32 cellular contexts compared by ENCODE assay signal in genomic region chr10:2341298-2341697, GRCh38.
"Had no signal": no experiment of that assay in that cellular context is flagged by ENCODE, and none has a peak within 500 bp of the region (broad histone marks: within the 10 kb centered on the region; RNA-seq: fewer than 3 reads in every experiment).

No MANE protein-coding gene starts in this region.

- FAIRE-seq: bronchial epithelial cell, endometrium, kidney had no signal

- H3K9ac ChIP-seq: parathyroid adenoma had no signal

- H3K4me3 Mint-ChIP-seq: activated CD4-positive, alpha-beta memory T cell treated with anti-CD3 and anti-CD28 coated beads, Interleukin-2, amount 10 ng/mL, durations not matched to agents 7 days and 5 days; activated CD4-positive, alpha-beta T cell treated with anti-CD3 and anti-CD28 coated beads, Interleukin-2, amount 10 ng/mL, durations not matched to agents 7 days and 5 days; activated naive CD4-positive, alpha-beta T cell treated with anti-CD3 and anti-CD28 coated beads, Interleukin-2, amount 10 ng/mL, durations not matched to agents 7 days and 5 days; activated naive CD8-positive, alpha-beta T cell treated with anti-CD3 and anti-CD28 coated beads, Interleukin-2, amount 10 ng/mL, durations not matched to agents 7 days and 5 days; activated T-cell treated with anti-CD3 and anti-CD28 coated beads, Interleukin-2, amount 50 U/mL, for 24 hours; central memory CD8-positive, alpha-beta T cell; dendritic cell treated with granulocyte-macrophage colony-stimulating factor and Interleukin-4, amounts not matched to agents 40 ng/mL and 50 ng/mL, for 4 days; memory B cell; naive thymus-derived CD4-positive, alpha-beta T cell; T-helper 17 cell had no signal

- H3K36me3 Mint-ChIP-seq: activated naive CD4-positive, alpha-beta T cell treated with anti-CD3 and anti-CD28 coated beads, Interleukin-2, amount 10 ng/mL, durations not matched to agents 7 days and 5 days; activated naive CD8-positive, alpha-beta T cell treated with anti-CD3 and anti-CD28 coated beads, Interleukin-2, amount 10 ng/mL, durations not matched to agents 7 days and 5 days; memory B cell; naive thymus-derived CD4-positive, alpha-beta T cell had no signal

- H3K79me2 ChIP-seq: parathyroid adenoma had no signal

- H3K4me1 Mint-ChIP-seq: activated CD4-positive, alpha-beta memory T cell treated with anti-CD3 and anti-CD28 coated beads, Interleukin-2, amount 10 ng/mL, durations not matched to agents 7 days and 5 days; activated CD4-positive, alpha-beta T cell treated with anti-CD3 and anti-CD28 coated beads, Interleukin-2, amount 10 ng/mL, durations not matched to agents 7 days and 5 days; activated naive CD4-positive, alpha-beta T cell treated with anti-CD3 and anti-CD28 coated beads, Interleukin-2, amount 10 ng/mL, durations not matched to agents 7 days and 5 days; activated naive CD8-positive, alpha-beta T cell treated with anti-CD3 and anti-CD28 coated beads, Interleukin-2, amount 10 ng/mL, durations not matched to agents 7 days and 5 days; central memory CD8-positive, alpha-beta T cell; memory B cell; naive thymus-derived CD4-positive, alpha-beta T cell; T-helper 17 cell had no signal

- H3K9me3 Mint-ChIP-seq: activated CD4-positive, alpha-beta memory T cell treated with anti-CD3 and anti-CD28 coated beads, Interleukin-2, amount 10 ng/mL, durations not matched to agents 7 days and 5 days; activated CD4-positive, alpha-beta T cell treated with anti-CD3 and anti-CD28 coated beads, Interleukin-2, amount 10 ng/mL, durations not matched to agents 7 days and 5 days; activated naive CD4-positive, alpha-beta T cell treated with anti-CD3 and anti-CD28 coated beads, Interleukin-2, amount 10 ng/mL, durations not matched to agents 7 days and 5 days; activated naive CD8-positive, alpha-beta T cell treated with anti-CD3 and anti-CD28 coated beads, Interleukin-2, amount 10 ng/mL, durations not matched to agents 7 days and 5 days; activated T-cell treated with anti-CD3 and anti-CD28 coated beads, Interleukin-2, amount 50 U/mL, for 24 hours; central memory CD8-positive, alpha-beta T cell had no signal

- H3K27me3 Mint-ChIP-seq: activated CD4-positive, alpha-beta memory T cell treated with anti-CD3 and anti-CD28 coated beads, Interleukin-2, amount 10 ng/mL, durations not matched to agents 7 days and 5 days; activated CD4-positive, alpha-beta T cell treated with anti-CD3 and anti-CD28 coated beads, Interleukin-2, amount 10 ng/mL, durations not matched to agents 7 days and 5 days; central memory CD8-positive, alpha-beta T cell; dendritic cell treated with granulocyte-macrophage colony-stimulating factor and Interleukin-4, amounts not matched to agents 40 ng/mL and 50 ng/mL, for 4 days had no signal

- H3K27ac Mint-ChIP-seq: activated CD4-positive, alpha-beta memory T cell treated with anti-CD3 and anti-CD28 coated beads, Interleukin-2, amount 10 ng/mL, durations not matched to agents 7 days and 5 days; activated CD4-positive, alpha-beta T cell treated with anti-CD3 and anti-CD28 coated beads, Interleukin-2, amount 10 ng/mL, durations not matched to agents 7 days and 5 days; activated naive CD4-positive, alpha-beta T cell treated with anti-CD3 and anti-CD28 coated beads, Interleukin-2, amount 10 ng/mL, durations not matched to agents 7 days and 5 days; activated naive CD8-positive, alpha-beta T cell treated with anti-CD3 and anti-CD28 coated beads, Interleukin-2, amount 10 ng/mL, durations not matched to agents 7 days and 5 days; activated T-cell treated with anti-CD3 and anti-CD28 coated beads, Interleukin-2, amount 50 U/mL, for 24 hours; dendritic cell treated with granulocyte-macrophage colony-stimulating factor and Interleukin-4, amounts not matched to agents 40 ng/mL and 50 ng/mL, for 4 days; memory B cell; naive thymus-derived CD4-positive, alpha-beta T cell; T-helper 17 cell had no signal

- H3K9me3 ChIP-seq: ascending aorta, esophagus squamous epithelium, gastrocnemius medialis, psoas muscle, tibial nerve had no signal

- H3K36me3 ChIP-seq: ascending aorta, esophagus squamous epithelium, gastrocnemius medialis, right atrium auricular region, spleen, tibial nerve, WERI-Rb-1 had no signal

- H3K4me1 ChIP-seq: ascending aorta, esophagus squamous epithelium, gastrocnemius medialis, parathyroid adenoma, psoas muscle, right atrium auricular region, spleen, tibial nerve had no signal

- H3K4me3 ChIP-seq: ascending aorta, esophagus squamous epithelium, gastrocnemius medialis, psoas muscle, right atrium auricular region, spleen, tibial nerve had no signal

- DNase-seq: activated CD4-positive, alpha-beta memory T cell treated with anti-CD3 and anti-CD28 coated beads, Interleukin-2, amount 10 ng/mL, durations not matched to agents 7 days and 5 days; activated CD4-positive, alpha-beta T cell treated with anti-CD3 and anti-CD28 coated beads, Interleukin-2, amount 10 ng/mL, durations not matched to agents 7 days and 5 days; activated CD8-positive, alpha-beta memory T cell treated with anti-CD3 and anti-CD28 coated beads, Interleukin-2, amount 50 U/mL, for 48 hours; activated gamma-delta T cell; activated naive CD4-positive, alpha-beta T cell treated with anti-CD3 and anti-CD28 coated beads, Interleukin-2, amount 10 ng/mL, durations not matched to agents 7 days and 5 days; activated naive CD8-positive, alpha-beta T cell treated with anti-CD3 and anti-CD28 coated beads, Interleukin-2, amount 10 ng/mL, durations not matched to agents 7 days and 5 days; activated T-cell treated with anti-CD3 and anti-CD28 coated beads, Interleukin-2, amount 50 U/mL, for 24 hours; effector CD4-positive, alpha-beta T cell; esophagus squamous epithelium; gastrocnemius medialis; glutamatergic neuron; kidney; left colon; midbrain; naive thymus-derived CD4-positive, alpha-beta T cell; occipital lobe; psoas muscle; spleen; stimulated activated naive CD4-positive, alpha-beta T cell treated with Interleukin-2 at 50 U/mL for 16 hours; T-helper 17 cell; T1000; WERI-Rb-1 had no signal

- H2AFZ ChIP-seq: parathyroid adenoma had no signal

- H3K27ac ChIP-seq: ascending aorta, epithelial cell of prostate, esophagus squamous epithelium, gastrocnemius medialis, parathyroid adenoma, psoas muscle, right atrium auricular region, spleen, tibial nerve, WERI-Rb-1 had no signal

- H3K27me3 ChIP-seq: ascending aorta, esophagus squamous epithelium, right atrium auricular region, tibial nerve had no signal
